ENCODE assay signal across 8 cellular contexts in the genomic region with DNA sequence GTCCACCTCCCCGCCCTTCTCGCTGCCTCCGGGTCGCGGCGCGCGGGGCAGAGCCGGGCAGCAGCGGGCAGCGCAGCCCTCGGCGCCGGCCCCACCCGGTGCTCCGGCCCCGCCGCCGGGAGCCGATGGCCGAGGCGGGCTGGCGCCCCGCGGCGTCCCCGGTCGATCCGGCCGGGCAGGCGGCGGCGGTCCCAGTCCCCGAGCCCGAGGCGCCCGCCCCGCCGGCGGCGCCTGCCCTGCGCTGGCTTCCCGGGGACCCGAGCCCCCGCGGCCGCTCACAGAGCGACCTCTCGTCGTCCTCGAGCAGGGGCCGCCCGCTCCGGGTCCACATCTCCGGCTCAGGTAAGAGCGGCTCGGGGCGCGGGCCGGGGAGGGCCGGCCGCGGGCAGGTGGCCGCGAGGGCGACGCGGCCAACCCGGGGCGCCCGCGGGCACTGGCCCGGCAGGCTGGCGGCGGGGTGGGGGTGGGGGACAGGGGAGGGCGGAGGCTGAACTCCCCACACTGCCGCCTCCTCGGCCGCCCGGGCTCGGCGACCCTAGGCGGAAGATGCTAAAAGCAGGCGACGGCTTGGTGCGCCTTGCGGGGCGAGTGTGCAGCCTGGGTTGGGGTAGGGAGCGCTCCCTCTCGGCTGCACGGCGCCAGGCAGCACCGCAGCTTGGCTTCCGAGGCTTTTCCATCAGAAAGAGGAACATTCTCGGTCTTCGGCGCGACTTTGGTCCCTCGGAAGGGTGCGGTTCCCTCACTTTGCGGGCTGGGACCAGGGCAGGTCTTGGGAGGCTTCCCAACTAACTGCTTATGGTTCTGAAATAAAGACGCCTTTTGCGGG. TPM values are rescaled to one million over a fixed set of nuclear protein-coding genes. Genes with fewer than 3 reads are reported as not detected.
A peak's percentile ranks its signal among the peaks of the same experiment; 100 is the strongest.
DNase-seq lines count a peak whose midpoint lies in the region; FAIRE-seq and TF ChIP-seq lines count a peak whose summit lies in the region.

No MANE protein-coding gene starts in this region.

- H3K9ac ChIP-seq in SK-N-MC (ENCODE audit: insufficient read length) = no peak overlapping the region

- H3K9me3 Mint-ChIP-seq in CD4-positive, alpha-beta memory T cell = no peaks in the 10 kb centered on the region
- no peaks in the 10 kb centered on the region for H3K9me3 Mint-ChIP-seq in activated naive CD4-positive, alpha-beta T cell treated with anti-CD3 and anti-CD28 coated beads, Interleukin-2, amount 50 U/mL, for 24 hours
- no peaks in the 10 kb centered on the region for H3K9me3 Mint-ChIP-seq in osteocyte (ENCODE audit: unreplicated experiment)

- H3K27me3 Mint-ChIP-seq in CD4-positive, alpha-beta memory T cell = no peaks in the 10 kb centered on the region
- no peaks in the 10 kb centered on the region for H3K27me3 Mint-ChIP-seq in activated naive CD4-positive, alpha-beta T cell treated with anti-CD3 and anti-CD28 coated beads, Interleukin-2, amount 50 U/mL, for 24 hours
- H3K27me3 Mint-ChIP-seq in osteocyte (ENCODE audit: unreplicated experiment) = no peaks in the 10 kb centered on the region

- CTCF ChIA-PET in CD4-positive, alpha-beta memory T cell (lab: Charles Lee; ENCODE audit: partially characterized antibody) = interaction anchor here (0.7 to 10.5 kb wide), 12 partner anchors 8 to 476 kb away, joined by 3 to 114 read pairs (median 6); partner anchors contain the start of genes FUCA2 and LTV1

- H3K9me3 ChIP-seq in CD4-positive, alpha-beta memory T cell (ENCODE audit: control insufficient read depth in 1 of 2, low read length in 2 of 2) = no peaks in the 10 kb centered on the region
- H3K9me3 ChIP-seq in SK-N-MC (ENCODE audit: low read depth, low read length) = no peaks in the 10 kb centered on the region

- H3K27ac Mint-ChIP-seq in CD4-positive, alpha-beta memory T cell = peak overlapping the region; percentile 91 to 96 (median 96)
- H3K27ac Mint-ChIP-seq in activated naive CD4-positive, alpha-beta T cell treated with anti-CD3 and anti-CD28 coated beads, Interleukin-2, amount 50 U/mL, for 24 hours = peak overlapping the region; percentile 30
- peak overlapping the region; percentile 76 for H3K27ac Mint-ChIP-seq in osteocyte (ENCODE audit: unreplicated experiment)

- POLR2A ChIA-PET in CD4-positive, alpha-beta memory T cell (lab: Charles Lee; ENCODE audit: partially characterized antibody) = interaction anchor here (0.7 to 8.3 kb wide), 20 partner anchors 8 to 680 kb away, joined by 3 to 104 read pairs (median 4); partner anchors contain the start of genes ADAT2, FUCA2, LTV1 and PEX3

- H3K4me3 Mint-ChIP-seq in CD4-positive, alpha-beta memory T cell = peak overlapping the region; percentile 88 to 95 (median 92)
- peak overlapping the region; percentile 81 for H3K4me3 Mint-ChIP-seq in activated naive CD4-positive, alpha-beta T cell treated with anti-CD3 and anti-CD28 coated beads, Interleukin-2, amount 50 U/mL, for 24 hours
- H3K4me3 Mint-ChIP-seq in osteocyte (ENCODE audit: unreplicated experiment) = peak overlapping the region; percentile 78

- intact Hi-C loops in CD4-positive, alpha-beta memory T cell (cut with micrococcal nuclease) = loop anchor here (1.0 to 10.0 kb wide), 7 partner anchors 8 to 592 kb away; partner anchors contain the start of genes ADAT2, HIVEP2, LTV1 and PEX3
- intact Hi-C loops in head of caudate nucleus (cut with DNase I) = no loop called here

- peaks cover 54% of the 10 kb centered on the region for H3K4me1 ChIP-seq in CD4-positive, alpha-beta memory T cell (ENCODE audit: insufficient read depth, low read length)

- peak; percentile 25 for TF ChIP-seq CTCF in GM20000 (IDR thresholded peaks at IDR 0.05; ENCODE audit: extremely low read depth, missing control alignments)
- peak; percentile 51 for TF ChIP-seq CTCF in HL-60 (IDR thresholded peaks at IDR 0.05; ENCODE audit: insufficient read depth, low read length)
- TF ChIP-seq CTCF in osteocyte (IDR thresholded peaks at IDR 0.05) = peak; percentile 62

- no peaks in the 10 kb centered on the region for H3K36me3 ChIP-seq in CD4-positive, alpha-beta memory T cell (ENCODE audit: insufficient read depth, low read length)
- no peaks in the 10 kb centered on the region for H3K36me3 ChIP-seq in SK-N-MC (ENCODE audit: insufficient read depth, low read length)

- peak overlapping the region; percentile 73 for H3K27ac ChIP-seq in CD4-positive, alpha-beta memory T cell (ENCODE audit: low read depth, low read length)
- peak overlapping the region; percentile 49 for H3K27ac ChIP-seq in HL-60 (replicated peaks)
- no peak overlapping the region for H3K27ac ChIP-seq in SK-N-MC

- peak overlapping the region; percentile 36 to 71 for H3K4me3 ChIP-seq in CD4-positive, alpha-beta memory T cell (ENCODE audit: low read length in 2 of 2)
- H3K4me3 ChIP-seq in HL-60 (replicated peaks; ENCODE audit: insufficient read depth, low read length) (peak overlapping the region; percentile 50), SK-N-MC (peak overlapping the region; percentile 72)

- H3K4me1 Mint-ChIP-seq in CD4-positive, alpha-beta memory T cell = peaks cover 35 to 55% (median 47%) of the 10 kb centered on the region in 4 donors
- peaks cover 47% of the 10 kb centered on the region for H3K4me1 Mint-ChIP-seq in activated naive CD4-positive, alpha-beta T cell treated with anti-CD3 and anti-CD28 coated beads, Interleukin-2, amount 50 U/mL, for 24 hours
- H3K4me1 Mint-ChIP-seq in osteocyte (ENCODE audit: unreplicated experiment) = peaks cover 25% of the 10 kb centered on the region

- H3K27me3 ChIP-seq in CD4-positive, alpha-beta memory T cell (ENCODE audit: insufficient read depth, low read length) = no peaks in the 10 kb centered on the region
- no peaks in the 10 kb centered on the region for H3K27me3 ChIP-seq in HL-60 (ENCODE audit: insufficient read depth, poor library complexity, severe bottlenecking)

- H3K36me3 Mint-ChIP-seq in CD4-positive, alpha-beta memory T cell = peaks cover 0 to 7% of the 10 kb centered on the region in 2 donors
- H3K36me3 Mint-ChIP-seq in activated naive CD4-positive, alpha-beta T cell treated with anti-CD3 and anti-CD28 coated beads, Interleukin-2, amount 50 U/mL, for 24 hours = no peaks in the 10 kb centered on the region
- H3K36me3 Mint-ChIP-seq in osteocyte (ENCODE audit: unreplicated experiment) = no peaks in the 10 kb centered on the region

- peak; percentile 53 to 64 (median 61) for DNase-seq in CD4-positive, alpha-beta memory T cell
- DNase-seq in GM20000 (ENCODE audit: low spot score) (peak; percentile 69), HL-60 (ENCODE audit: low read depth in 1 of 2, low spot score in 1 of 2) (peak in 1 of 2 experiments; percentile 85), SK-N-MC (ENCODE audit: low read depth, low spot score) (no peak), head of caudate nucleus (peak in 41 of 42 donors; percentile 30 to 79 (median 59)), osteocyte (ENCODE audit: extremely low spot score, unreplicated experiment) (peak; percentile 88), urothelium cell line (ENCODE audit: low spot score) (peak; percentile 72)

- FAIRE-seq in urothelium cell line (lab: Jason Lieb, UNC) = no peak

RNA-seq across cellular contexts. Expression of gene FUCA2, which starts 25.6 kb away (rescaled TPM):
- total RNA-seq in CD4-positive, alpha-beta memory T cell = 10 to 100 TPM; 10.6 to 11.4 TPM
- 10 to 100 TPM; 12.2 to 26.3 TPM for polyA plus RNA-seq in CD4-positive, alpha-beta memory T cell
- total RNA-seq in osteocyte = 58.7 and 63.8 TPM in 2 replicates

Comparison
In these comparisons a context has a peak if more than half of its experiments do, and no peak if none do; other contexts are left out.
1. H3K27ac Mint-ChIP-seq: peak in every context shown above with its lines; median percentile 96 in CD4-positive, alpha-beta memory T cell; 76 in osteocyte; 30 in activated naive CD4-positive, alpha-beta T cell treated with anti-CD3 and anti-CD28 coated beads, Interleukin-2, amount 50 U/mL, for 24 hours.